In genomic region chr9:7094052-7094451, GRCh38 we compare ENCODE assay signal across 1 cellular context.
TF ChIP-seq lines count a peak whose summit lies in the region.

No MANE protein-coding gene starts in this region.

TF ChIP-seq in WTC11, 78 proteins besides CTCF, POLR2A, EP300 and RAD21 (continued from another document):
- TF ChIP-seq ZSCAN18 (CRISPR knock-in tag; IDR thresholded peaks at IDR 0.05), result no peak
- no peak for TF ChIP-seq NFE2L1 (CRISPR knock-in tag; IDR thresholded peaks at IDR 0.05)
TF ChIP-seq in WTC11: peak in this region for 0.
